ENCODE assay signal across 8 cellular contexts in the genomic region with DNA sequence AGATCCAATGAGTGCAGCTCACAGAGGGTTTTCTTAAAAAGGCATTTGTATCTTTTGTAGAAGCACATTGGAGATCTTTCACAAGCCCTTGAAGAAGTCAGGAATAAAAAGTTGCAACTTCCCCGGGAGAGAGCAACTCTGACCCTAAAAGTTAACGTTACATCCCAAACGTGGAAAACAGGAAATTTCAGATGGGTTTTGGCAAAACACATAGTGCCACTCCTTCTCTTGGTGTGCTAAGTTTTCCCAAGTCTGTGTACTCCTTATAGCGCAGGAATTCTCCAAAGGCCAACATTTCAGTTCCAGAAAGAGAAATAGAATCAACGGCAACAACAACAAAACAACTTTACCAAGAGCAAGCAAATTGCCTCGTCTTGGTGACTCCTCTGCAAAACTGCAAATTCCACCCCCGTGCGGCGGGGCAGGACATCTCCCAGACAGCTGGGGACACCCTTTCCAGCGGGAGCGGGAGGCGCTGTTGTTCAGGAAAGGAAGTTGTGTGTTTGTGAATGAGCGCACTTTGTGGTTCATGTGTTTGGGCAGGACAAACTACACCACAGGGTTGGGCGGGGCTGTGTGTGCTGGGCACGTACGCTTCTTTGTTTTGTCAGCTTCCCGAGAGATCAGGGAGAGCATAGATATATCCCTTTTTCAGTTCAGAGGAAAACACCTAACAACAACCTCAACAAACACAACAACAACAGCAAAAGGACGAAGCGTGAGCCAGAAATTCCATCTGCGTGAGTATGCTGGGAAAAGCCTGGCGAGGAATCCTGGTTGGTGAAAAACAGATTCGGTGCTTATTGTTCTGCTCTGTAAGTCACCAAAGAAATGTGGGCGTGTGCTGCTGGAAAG.
DNase-seq lines count a peak whose midpoint lies in the region; ATAC-seq and TF ChIP-seq lines count a peak whose summit lies in the region.

No MANE protein-coding gene starts in this region.

- no peaks in the 10 kb centered on the region for H4K20me1 ChIP-seq in MM.1S (ENCODE audit: insufficient read depth, low read length)

- no peaks in the 10 kb centered on the region for H3F3A ChIP-seq in MM.1S (ENCODE audit: insufficient read depth, low read length)

- H3K4me3 Mint-ChIP-seq in CD4-positive, alpha-beta T cell, result peak overlapping the region; percentile 35

- CTCF ChIA-PET in CD4-positive, alpha-beta T cell (lab: Charles Lee), result no interaction called here

- POLR2A ChIA-PET in CD4-positive, alpha-beta T cell (lab: Charles Lee), result no interaction called here

- no peak overlapping the region for H3K27ac Mint-ChIP-seq in CD4-positive, alpha-beta T cell

- no peaks in the 10 kb centered on the region for H3K27me3 Mint-ChIP-seq in CD4-positive, alpha-beta T cell

- no peak overlapping the region for H3K4me2 ChIP-seq in MM.1S (ENCODE audit: low read depth, low read length)

- no peaks in the 10 kb centered on the region for H3K79me2 ChIP-seq in MM.1S (ENCODE audit: low read length)

- H2AFZ ChIP-seq in MM.1S (ENCODE audit: low read length), result no peak overlapping the region

- intact Hi-C loops in CD4-positive, alpha-beta T cell (cut with DNase I, micrococcal nuclease), result no loop called here
- intact Hi-C loops in colonic mucosa (cut with DNase I), result no loop called here
- intact Hi-C loops in lower lobe of right lung (cut with DNase I), result no loop called here

- H3K27ac ChIP-seq in CD4-positive, alpha-beta T cell (ENCODE audit: low read depth, low read length), result no peak overlapping the region
- H3K27ac ChIP-seq in colonic mucosa, result peak overlapping the region; percentile 73
- H3K27ac ChIP-seq in lower lobe of right lung, result peak overlapping the region; percentile 86
- H3K27ac ChIP-seq in urinary bladder (ENCODE audit: low read depth), result peak overlapping the region; percentile 12
- H3K27ac ChIP-seq in MM.1S (ENCODE audit: low read length), result no peak overlapping the region

- no peaks in the 10 kb centered on the region for H3K9me2 ChIP-seq in MM.1S (replicated peaks; ENCODE audit: insufficient read depth, low read length)

- H3K27me3 ChIP-seq in CD4-positive, alpha-beta T cell (ENCODE audit: control insufficient read depth, insufficient read depth, low read length), result no peaks in the 10 kb centered on the region
- H3K27me3 ChIP-seq in colonic mucosa (no peaks in the 10 kb centered on the region), lower lobe of right lung (ENCODE audit: low read depth) (no peaks in the 10 kb centered on the region), MM.1S (replicated peaks; ENCODE audit: insufficient read depth, low read length) (no peaks in the 10 kb centered on the region)

- no peaks in the 10 kb centered on the region for H3K36me3 Mint-ChIP-seq in CD4-positive, alpha-beta T cell (ENCODE audit: low read depth)

- H3K9me3 ChIP-seq in CD4-positive, alpha-beta T cell (ENCODE audit: control insufficient read depth, low read length), result no peaks in the 10 kb centered on the region
- H3K9me3 ChIP-seq in colonic mucosa, result no peaks in the 10 kb centered on the region
- H3K9me3 ChIP-seq in lower lobe of right lung, result no peaks in the 10 kb centered on the region
- H3K9me3 ChIP-seq in MM.1S (replicated peaks; ENCODE audit: insufficient read depth, low read length), result no peaks in the 10 kb centered on the region

- no peaks in the 10 kb centered on the region for H3K9me3 Mint-ChIP-seq in CD4-positive, alpha-beta T cell

- H3K36me3 ChIP-seq in colonic mucosa (no peaks in the 10 kb centered on the region), lower lobe of right lung (no peaks in the 10 kb centered on the region), urinary bladder (ENCODE audit: insufficient read depth) (no peaks in the 10 kb centered on the region), MM.1S (replicated peaks; ENCODE audit: insufficient read depth, low read length) (no peaks in the 10 kb centered on the region)

- no peak for TF ChIP-seq CTCF in CD4-positive, alpha-beta T cell (IDR thresholded peaks at IDR 0.05)
- TF ChIP-seq CTCF in colonic mucosa (IDR thresholded peaks at IDR 0.05), result no peak
- TF ChIP-seq CTCF in lower lobe of right lung (IDR thresholded peaks at IDR 0.05), result peak; percentile 60
- no peak for TF ChIP-seq CTCF in MM.1S (IDR thresholded peaks at IDR 0.05; ENCODE audit: low read length)

- ATAC-seq in CD4-positive, alpha-beta T cell (ENCODE audit: poor library complexity), result peak; percentile 24
- ATAC-seq in lower lobe of right lung (peak; percentile 45 to 66), HG03045 (IDR thresholded peaks at IDR 0.05; ENCODE audit: unreplicated experiment) (no peak), HG03196 (IDR thresholded peaks at IDR 0.05; ENCODE audit: unreplicated experiment) (no peak)

- H3K4me3 ChIP-seq in colonic mucosa (no peak overlapping the region), lower lobe of right lung (peak overlapping the region; percentile 22), urinary bladder (ENCODE audit: low read depth, low read length) (no peak overlapping the region), MM.1S (ENCODE audit: low read length) (no peak overlapping the region)

- no peak for DNase-seq in CD4-positive, alpha-beta T cell
- DNase-seq in NCI-H460 (ENCODE audit: extremely low read depth, low read depth), result peak; percentile 72
- DNase-seq in colonic mucosa, result peak; percentile 68
- peak; percentile 82 for DNase-seq in lower lobe of right lung
- DNase-seq in MM.1S, result no peak

- peak overlapping the region; percentile 8 to 38 for H3K9ac ChIP-seq in colonic mucosa (ENCODE audit: low read depth in 2 of 2, low read length in 2 of 2)
- H3K9ac ChIP-seq in MM.1S (ENCODE audit: low read length), result no peak overlapping the region

- H3K4me1 ChIP-seq in colonic mucosa (peaks cover 5% of the 10 kb centered on the region), lower lobe of right lung (peaks cover 59% of the 10 kb centered on the region), urinary bladder (ENCODE audit: insufficient read depth) (no peaks in the 10 kb centered on the region), MM.1S (ENCODE audit: low read length) (peaks cover 18% of the 10 kb centered on the region)

- WGBS in urinary bladder, result 43% methylated on average over 23 of the region's 23 CpGs

- H3K4me1 Mint-ChIP-seq in CD4-positive, alpha-beta T cell (ENCODE audit: low read depth), result peaks cover 46% of the 10 kb centered on the region

Comparison
In these comparisons a context has a peak if more than half of its experiments do, and no peak if none do; other contexts are left out.
1. ATAC-seq: peak in CD4-positive, alpha-beta T cell (single experiment) and lower lobe of right lung (2 of 2); none in HG03045 (single experiment) and HG03196 (single experiment).
2. DNase-seq: peak in NCI-H460 (single experiment), colonic mucosa (single experiment) and lower lobe of right lung (single experiment); none in CD4-positive, alpha-beta T cell (0 of 10) and MM.1S (single experiment).
3. H3K27ac ChIP-seq: peak in colonic mucosa (single experiment), lower lobe of right lung (single experiment) and urinary bladder (single experiment); none in CD4-positive, alpha-beta T cell (single experiment) and MM.1S (single experiment).